ENCODE assay signal across 7 cellular contexts in the genomic region with DNA sequence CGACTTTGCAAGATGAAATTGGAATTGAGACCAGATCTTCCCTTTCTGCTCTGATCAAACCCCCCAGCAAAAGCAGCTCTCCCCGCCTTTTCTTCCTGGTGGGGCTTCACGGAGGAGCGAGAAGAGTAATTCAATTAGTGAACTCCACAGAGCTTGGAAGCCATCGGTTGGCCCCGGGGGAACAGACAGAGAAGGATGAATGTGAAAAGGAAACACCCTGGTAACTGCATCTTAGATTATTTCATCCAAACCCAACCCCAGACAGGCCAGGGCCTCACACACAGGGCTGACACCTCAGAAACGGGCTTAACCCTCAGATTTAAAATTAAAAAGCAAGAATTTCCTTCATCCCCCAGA. TPM values are rescaled to one million over a fixed set of nuclear protein-coding genes. Genes with fewer than 3 reads are reported as not detected.
DNase-seq lines count a peak whose midpoint lies in the region; ATAC-seq, FAIRE-seq and TF ChIP-seq lines count a peak whose summit lies in the region.

No MANE protein-coding gene starts in this region.

- no peak for ATAC-seq in GM19328 (IDR thresholded peaks at IDR 0.05; ENCODE audit: unreplicated experiment)

- H3K27ac ChIP-seq in SK-N-MC (peak overlapping the region; percentile 93), esophagus squamous epithelium (peak overlapping the region in 3 of 4 donors; percentile 66 to 73 (median 67)), smooth muscle cell (ENCODE audit: low read depth) (peak overlapping the region; percentile 100)

- H3K9me3 ChIP-seq in SK-N-MC (ENCODE audit: low read depth, low read length) (no peaks in the 10 kb centered on the region), esophagus squamous epithelium (no peaks in the 10 kb centered on the region), smooth muscle cell (replicated peaks; ENCODE audit: low read depth) (no peaks in the 10 kb centered on the region)

- peak; percentile 20 for FAIRE-seq in GM12891 (lab: Jason Lieb, UNC)

- H3K4me3 ChIP-seq in SK-N-MC = peak overlapping the region; percentile 50
- peak overlapping the region in 2 of 4 donors; percentile 5 to 13 for H3K4me3 ChIP-seq in esophagus squamous epithelium
- peak overlapping the region; percentile 15 for H3K4me3 ChIP-seq in smooth muscle cell

- H3K79me2 ChIP-seq in smooth muscle cell (ENCODE audit: low read depth) = peaks cover 100% of the 10 kb centered on the region

- intact Hi-C loops in esophagus squamous epithelium (cut with DNase I) = no loop called here

- H3K27me3 ChIP-seq in esophagus squamous epithelium = no peaks in the 10 kb centered on the region
- H3K27me3 ChIP-seq in smooth muscle cell (ENCODE audit: low read depth) = no peaks in the 10 kb centered on the region

- no peak for TF ChIP-seq POLR2A in GM12891 (IDR thresholded peaks at IDR 0.05; ENCODE audit: low read depth, low read length)
- no peak for TF ChIP-seq POLR2A in esophagus squamous epithelium (IDR thresholded peaks at IDR 0.05)

- 37 to 39% methylated on average over 6 to 7 of the region's 7 CpGs for WGBS in esophagus squamous epithelium, 2 donors
- 17% methylated on average over 7 of the region's 7 CpGs for WGBS in smooth muscle cell (ENCODE audit: low lambda C conversion rate)

- TF ChIP-seq CTCF in esophagus squamous epithelium (IDR thresholded peaks at IDR 0.05) = no peak
- TF ChIP-seq CTCF in smooth muscle cell (IDR thresholded peaks at IDR 0.05; ENCODE audit: borderline replicate concordance, insufficient read depth, poor library complexity, severe bottlenecking) = no peak

- H3K4me2 ChIP-seq in smooth muscle cell = peak overlapping the region; percentile 86

- no peak for DNase-seq in GM12891 (ENCODE audit: insufficient read length, low spot score)
- DNase-seq in SK-N-MC (ENCODE audit: low read depth, low spot score) = no peak
- DNase-seq in esophagus squamous epithelium (lab: John Stamatoyannopoulos, UW) = no peak
- no peak for DNase-seq in smooth muscle cell (lab: John Stamatoyannopoulos, UW; ENCODE audit: unreplicated experiment)
- no peak for DNase-seq in cerebellum (ENCODE audit: low spot score)
- DNase-seq in stimulated activated CD4-positive, alpha-beta T cell treated with anti-CD3 and anti-CD28 coated beads, Interleukin-2, amount 100 ng/mL, for 24 hours = no peak

- H3K9ac ChIP-seq in SK-N-MC (ENCODE audit: insufficient read length) (peak overlapping the region; percentile 29), smooth muscle cell (ENCODE audit: low read depth) (peak overlapping the region; percentile 89)

- no peak overlapping the region for H2AFZ ChIP-seq in smooth muscle cell (ENCODE audit: low read depth)

- peaks cover 72% of the 10 kb centered on the region for H3F3A ChIP-seq in smooth muscle cell (ENCODE audit: low read depth)

- H4K20me1 ChIP-seq in smooth muscle cell (ENCODE audit: low read depth) = peaks cover 100% of the 10 kb centered on the region

- H3K36me3 ChIP-seq in SK-N-MC (ENCODE audit: insufficient read depth, low read length) (no peaks in the 10 kb centered on the region), esophagus squamous epithelium (no peaks in the 10 kb centered on the region), smooth muscle cell (ENCODE audit: low read depth) (no peaks in the 10 kb centered on the region)

- H3K4me1 ChIP-seq in esophagus squamous epithelium (peaks cover 59 to 100% (median 85%) of the 10 kb centered on the region in 3 donors), smooth muscle cell (ENCODE audit: low read depth) (peaks cover 92% of the 10 kb centered on the region)

TF ChIP-seq in GM12891, 5 proteins besides CTCF, POLR2A, EP300 and RAD21:
- TF ChIP-seq POLR2AphosphoS5 (IDR thresholded peaks at IDR 0.05; ENCODE audit: low read depth, low read length) (no peak), SPI1 (IDR thresholded peaks at IDR 0.05; ENCODE audit: low read depth, low read length) (no peak), TAF1 (IDR thresholded peaks at IDR 0.05; ENCODE audit: low read depth, low read length) (no peak), PAX5 (IDR thresholded peaks at IDR 0.05; ENCODE audit: insufficient read depth, low read length, severe bottlenecking) (no peak), POU2F2 (IDR thresholded peaks at IDR 0.05; ENCODE audit: low read depth, low read length) (0 out of 2 replicates have a peak, but pooled peaks have one; percentile 29)

RNA-seq across cellular contexts. Expression of a gene that starts 18.3 kb away (rescaled TPM):
- 4.7 TPM for polyA plus RNA-seq in GM12891 (2012; ENCODE audit: low read depth, missing spikeins)
- total RNA-seq in esophagus squamous epithelium (10 to 100 TPM in 2 of 4 donors, 1 to 10 TPM in 2; 4.2 to 26.5 (median 9.0) TPM), smooth muscle cell (114 and 142 TPM in 2 replicates), cerebellum (14.9 TPM)
- polyA plus RNA-seq in smooth muscle cell = 134 and 136 TPM in 2 replicates
